ENCODE assay signal across 1 cellular context in the genomic region with DNA sequence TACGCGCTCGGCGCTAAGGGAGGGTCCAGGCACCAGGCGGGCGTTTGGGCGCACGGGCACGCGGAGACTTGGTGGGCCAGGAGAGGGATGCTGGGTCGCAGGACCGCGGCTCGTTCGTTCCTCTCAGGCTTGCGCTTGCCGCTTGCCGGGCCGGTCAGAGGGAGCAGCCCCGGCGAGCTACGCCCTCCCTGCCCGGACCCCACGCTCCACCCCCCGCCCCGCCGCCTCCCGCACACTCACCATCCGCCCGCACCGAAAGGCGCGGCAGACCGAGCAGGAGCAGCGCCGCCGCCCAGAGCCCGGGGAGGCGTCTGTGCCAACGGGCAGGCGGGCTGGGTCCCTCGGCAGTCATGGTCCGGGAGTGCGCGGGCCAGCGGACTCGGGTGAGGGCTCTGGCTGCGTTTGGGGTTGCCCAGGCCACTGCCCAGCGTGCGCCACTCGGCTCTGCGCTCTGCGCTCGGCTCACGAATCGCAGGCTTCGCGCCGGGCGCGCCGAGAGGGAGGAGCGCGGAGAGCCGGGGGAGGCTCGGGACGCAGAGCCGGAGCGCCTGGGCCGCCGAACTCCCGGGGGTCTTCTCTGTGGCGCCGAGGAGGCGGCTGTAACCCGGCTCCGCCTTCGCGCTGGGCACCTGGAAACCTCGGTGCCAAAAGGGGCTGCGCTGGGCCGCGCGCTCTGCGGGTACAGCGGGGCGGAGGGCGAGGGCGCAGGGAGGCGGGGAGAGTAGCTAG.
TF ChIP-seq lines count a peak whose summit lies in the region.

Gene SUSD5 (minus strand): TSS at position 365 of the 729 bp plus-strand sequence. CDS start 13 bp downstream, at position 352.

TF ChIP-seq in SK-N-SH, 30 proteins besides CTCF, POLR2A, EP300 and RAD21 (continued from another document):
- no peak for TF ChIP-seq JUND (IDR thresholded peaks at IDR 0.05)
- no peak for TF ChIP-seq CHD2 (IDR thresholded peaks at IDR 0.05; ENCODE audit: low read length, partially characterized antibody)
- no peak for TF ChIP-seq ELF1 (IDR thresholded peaks at IDR 0.05)
- TF ChIP-seq, protein P1, sequence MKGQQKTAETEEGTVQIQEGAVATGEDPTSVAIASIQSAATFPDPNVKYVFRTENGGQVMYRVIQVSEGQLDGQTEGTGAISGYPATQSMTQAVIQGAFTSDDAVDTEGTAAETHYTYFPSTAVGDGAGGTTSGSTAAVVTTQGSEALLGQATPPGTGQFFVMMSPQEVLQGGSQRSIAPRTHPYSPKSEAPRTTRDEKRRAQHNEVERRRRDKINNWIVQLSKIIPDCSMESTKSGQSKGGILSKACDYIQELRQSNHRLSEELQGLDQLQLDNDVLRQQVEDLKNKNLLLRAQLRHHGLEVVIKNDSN (IDR thresholded peaks at IDR 0.05; ENCODE audit: borderline replicate concordance, low read depth), result no peak
- TF ChIP-seq MEF2A (IDR thresholded peaks at IDR 0.05; ENCODE audit: borderline replicate concordance, low read depth), result no peak
- TF ChIP-seq, protein P2, sequence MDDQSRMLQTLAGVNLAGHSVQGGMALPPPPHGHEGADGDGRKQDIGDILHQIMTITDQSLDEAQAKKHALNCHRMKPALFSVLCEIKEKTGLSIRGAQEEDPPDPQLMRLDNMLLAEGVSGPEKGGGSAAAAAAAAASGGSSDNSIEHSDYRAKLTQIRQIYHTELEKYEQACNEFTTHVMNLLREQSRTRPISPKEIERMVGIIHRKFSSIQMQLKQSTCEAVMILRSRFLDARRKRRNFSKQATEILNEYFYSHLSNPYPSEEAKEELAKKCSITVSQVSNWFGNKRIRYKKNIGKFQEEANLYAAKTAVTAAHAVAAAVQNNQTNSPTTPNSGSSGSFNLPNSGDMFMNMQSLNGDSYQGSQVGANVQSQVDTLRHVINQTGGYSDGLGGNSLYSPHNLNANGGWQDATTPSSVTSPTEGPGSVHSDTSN (IDR thresholded peaks at IDR 0.05), result no peak
- no peak for TF ChIP-seq TAF1 (IDR thresholded peaks at IDR 0.05; ENCODE audit: borderline replicate concordance, low read depth, low read length)
TF ChIP-seq in SK-N-SH: peak in this region for 0.
